1 cellular context compared by ENCODE assay signal in the genomic region with DNA sequence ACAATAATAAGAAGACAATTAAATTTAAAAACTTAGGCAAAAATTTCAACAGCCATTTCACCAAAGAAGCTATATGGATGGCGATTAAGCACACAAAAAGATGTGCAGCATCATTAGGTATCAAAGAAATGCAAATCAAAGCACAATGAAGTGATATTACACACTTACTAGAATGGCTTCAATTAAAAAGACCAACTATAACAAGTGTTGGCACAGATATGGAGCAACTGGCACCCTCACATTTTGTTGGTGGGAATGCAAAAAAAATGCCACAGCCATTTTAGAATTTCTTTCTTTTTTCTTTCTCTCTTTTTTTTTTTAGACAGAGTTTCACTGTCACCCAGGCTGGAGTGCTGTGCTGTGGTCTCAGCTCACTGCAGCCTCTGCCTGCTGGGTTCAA.
TF ChIP-seq lines count a peak whose summit lies in the region.

No MANE protein-coding gene starts in this region.

TF ChIP-seq in K562, 482 proteins besides CTCF, POLR2A, EP300 and RAD21:
- peak; percentile 20 for TF ChIP-seq RBM25 (IDR thresholded peaks at IDR 0.05; ENCODE audit: low read depth, low read length, severe bottlenecking)
- TF ChIP-seq, protein P1, sequence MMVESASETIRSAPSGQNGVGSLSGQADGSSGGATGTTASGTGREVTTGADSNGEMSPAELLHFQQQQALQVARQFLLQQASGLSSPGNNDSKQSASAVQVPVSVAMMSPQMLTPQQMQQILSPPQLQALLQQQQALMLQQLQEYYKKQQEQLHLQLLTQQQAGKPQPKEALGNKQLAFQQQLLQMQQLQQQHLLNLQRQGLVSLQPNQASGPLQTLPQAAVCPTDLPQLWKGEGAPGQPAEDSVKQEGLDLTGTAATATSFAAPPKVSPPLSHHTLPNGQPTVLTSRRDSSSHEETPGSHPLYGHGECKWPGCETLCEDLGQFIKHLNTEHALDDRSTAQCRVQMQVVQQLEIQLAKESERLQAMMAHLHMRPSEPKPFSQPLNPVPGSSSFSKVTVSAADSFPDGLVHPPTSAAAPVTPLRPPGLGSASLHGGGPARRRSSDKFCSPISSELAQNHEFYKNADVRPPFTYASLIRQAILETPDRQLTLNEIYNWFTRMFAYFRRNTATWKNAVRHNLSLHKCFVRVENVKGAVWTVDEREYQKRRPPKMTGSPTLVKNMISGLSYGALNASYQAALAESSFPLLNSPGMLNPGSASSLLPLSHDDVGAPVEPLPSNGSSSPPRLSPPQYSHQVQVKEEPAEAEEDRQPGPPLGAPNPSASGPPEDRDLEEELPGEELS (CRISPR knock-in tag; IDR thresholded peaks at IDR 0.05; ENCODE audit: borderline replicate concordance): no peak
- 0 out of 2 replicates have a peak, but pooled peaks have one; percentile 36 for TF ChIP-seq ZNF184 (CRISPR knock-in tag; IDR thresholded peaks at IDR 0.05)
- no peak for TF ChIP-seq SMAD1 (IDR thresholded peaks at IDR 0.05; ENCODE audit: low read depth, low read length, partially characterized antibody)
